Comparison of ENCODE assay signal across 21 cellular contexts in the genomic region with DNA sequence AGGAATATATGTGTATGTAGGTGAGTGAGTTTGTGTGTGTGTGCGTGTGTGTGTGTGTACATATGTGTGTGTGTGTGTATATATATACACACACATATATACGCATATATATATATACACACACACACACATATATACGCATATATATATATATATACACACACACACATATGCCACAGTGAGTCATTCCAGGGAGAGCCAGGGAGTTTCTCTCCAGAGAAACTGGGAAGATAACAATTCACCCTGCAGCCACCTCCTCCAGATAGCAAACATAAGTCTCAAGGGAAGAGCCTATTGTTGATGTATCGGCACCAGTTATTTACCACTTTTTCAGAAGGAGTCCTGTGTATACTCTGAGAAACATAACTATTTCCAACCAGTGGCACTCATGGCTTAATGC.
A peak's percentile ranks its signal among the peaks of the same experiment; 100 is the strongest.
DNase-seq lines count a peak whose midpoint lies in the region; ATAC-seq, FAIRE-seq and TF ChIP-seq lines count a peak whose summit lies in the region.
"Had no signal": no experiment of that assay in that cellular context is flagged by ENCODE, and none has a peak within 500 bp of the region (broad histone marks: within the 10 kb centered on the region; RNA-seq: fewer than 3 reads in every experiment).

No MANE protein-coding gene starts in this region.

- no peak overlapping the region for H4K8ac ChIP-seq in mesenchymal stem cell (ENCODE audit: low read length)

- H2BK5ac ChIP-seq in mesenchymal stem cell (ENCODE audit: low read depth, low read length, poor library complexity, severe bottlenecking): peak overlapping the region; percentile 37

- no peak overlapping the region for H2BK120ac ChIP-seq in mesenchymal stem cell (ENCODE audit: low read depth, low read length)

- no peaks in the 10 kb centered on the region for H4K20me1 ChIP-seq in K562 (replicated peaks; ENCODE audit: control insufficient read depth, insufficient read depth, low read length)

- H3K36me3 ChIP-seq in MG63 (no peaks in the 10 kb centered on the region), K562 (ENCODE audit: control insufficient read depth, insufficient read depth, low read length) (no peaks in the 10 kb centered on the region), mesenchymal stem cell (ENCODE audit: control insufficient read depth in 1 of 2, insufficient read depth in 2 of 2, low read depth in 1 of 2, low read length in 2 of 2) (peaks cover 0 to 2% of the 10 kb centered on the region in 2 experiments)
- no peaks in the 10 kb centered on the region for H3K36me3 ChIP-seq in effector memory CD4-positive, alpha-beta T cell (ENCODE audit: control insufficient read depth, insufficient read depth, low read length)
- H3K36me3 ChIP-seq: BE2C had no signal

- no peak overlapping the region for H2AK5ac ChIP-seq in mesenchymal stem cell (ENCODE audit: low read length, severe bottlenecking)

- H3K9me3 ChIP-seq in MG63 (no peaks in the 10 kb centered on the region), K562 (replicated peaks; ENCODE audit: control insufficient read depth, insufficient read depth, low read depth, low read length) (no peaks in the 10 kb centered on the region), mesenchymal stem cell (ENCODE audit: control insufficient read depth, low read length) (no peaks in the 10 kb centered on the region)
- no peaks in the 10 kb centered on the region for H3K9me3 ChIP-seq in effector memory CD4-positive, alpha-beta T cell (ENCODE audit: control insufficient read depth, low read length)
- H3K9me3 ChIP-seq: A549, BE2C had no signal

- H3K27me3 ChIP-seq in MG63 (no peaks in the 10 kb centered on the region), K562 (ENCODE audit: control insufficient read depth in 2 of 2, insufficient read depth in 2 of 2, low read length in 2 of 2) (peaks cover 2 to 26% of the 10 kb centered on the region in 2 experiments; a peak in 3 of 5 replicates), mesenchymal stem cell (ENCODE audit: control insufficient read depth in 1 of 2, insufficient read depth in 1 of 2, low read length in 2 of 2) (no peaks in the 10 kb centered on the region)
- H3K27me3 ChIP-seq in effector memory CD4-positive, alpha-beta T cell (replicated peaks; ENCODE audit: control insufficient read depth, insufficient read depth, low read length, poor library complexity, severe bottlenecking): no peaks in the 10 kb centered on the region
- H3K27me3 ChIP-seq: BE2C had no signal

- POLR2A ChIA-PET in K562 (lab: Yijun Ruan, JAX): no interaction called here

- no TSS peak for BruUV-seq in K562 (replicated peaks; lab: Mats Ljungman, UMichigan)

- H3K4me2 ChIP-seq in K562 (ENCODE audit: insufficient read depth, low read length) (no peak overlapping the region), mesenchymal stem cell (ENCODE audit: low read length, poor library complexity, severe bottlenecking) (no peak overlapping the region)
- H3K4me2 ChIP-seq: A549, GM23338 had no signal

- H3K4ac ChIP-seq in mesenchymal stem cell (ENCODE audit: low read depth in 1 of 2, low read length in 2 of 2): no peak overlapping the region

- H3K27ac ChIP-seq in K562 (ENCODE audit: extremely low read depth, low read depth, low read length) (no peak overlapping the region), mesenchymal stem cell (ENCODE audit: low read length, poor library complexity, severe bottlenecking) (no peak overlapping the region), coronary artery (no peak overlapping the region)
- no peak overlapping the region for H3K27ac ChIP-seq in effector memory CD4-positive, alpha-beta T cell (ENCODE audit: insufficient read depth, low read length, poor library complexity, severe bottlenecking)
- H3K27ac ChIP-seq: C4-2B, HL-60 had no signal

- DNase-seq in MG63: peak; percentile 35
- no peak for DNase-seq in K562 (ENCODE audit: extremely low read depth in 1 of 4, low spot score in 3 of 4)
- peak; percentile 17 for DNase-seq in fibroblast of pulmonary artery (ENCODE audit: low read depth)
- peak; percentile 17 for DNase-seq in mesenchymal stem cell
- DNase-seq in coronary artery (ENCODE audit: low spot score): no peak
- no peak for DNase-seq in kidney glomerular epithelial cell (lab: John Stamatoyannopoulos, UW)
- no peak for DNase-seq in effector memory CD4-positive, alpha-beta T cell
- no peak for DNase-seq in RCC 7860 (ENCODE audit: low spot score)
- DNase-seq: BE2C; CD4-positive, alpha-beta memory T cell; DMS153; DMS79 treated with DMSO at 0.1 percent for 48 hours; EL; GDM1; H7 had no signal

- H3K4me3 ChIP-seq in MG63 (no peak overlapping the region), K562 (no peak overlapping the region), fibroblast of pulmonary artery (replicated peaks; ENCODE audit: low read depth, low read length) (no peak overlapping the region), mesenchymal stem cell (ENCODE audit: insufficient read depth in 1 of 2, low read depth in 1 of 2, low read length in 2 of 2) (no peak overlapping the region), coronary artery (no peak overlapping the region)
- H3K4me3 ChIP-seq in effector memory CD4-positive, alpha-beta T cell (ENCODE audit: insufficient read depth, low read depth, low read length, poor library complexity, severe bottlenecking): no peak overlapping the region
- H3K4me3 ChIP-seq: A549, GM23338 had no signal

- no peak overlapping the region for H3K9ac ChIP-seq in K562 (ENCODE audit: insufficient read depth in 1 of 2, low read depth in 2 of 2, low read length in 2 of 2)
- no peak overlapping the region for H3K9ac ChIP-seq in mesenchymal stem cell (ENCODE audit: low read length)

- H3K14ac ChIP-seq in mesenchymal stem cell (ENCODE audit: low read length in 2 of 2): no peak overlapping the region

- no peak overlapping the region for H4K91ac ChIP-seq in mesenchymal stem cell (ENCODE audit: low read length)

- CTCF ChIA-PET in K562 (lab: Yijun Ruan, JAX; ENCODE audit: low intra/inter-chr PET ratio): no interaction called here

- no peak overlapping the region for H3K18ac ChIP-seq in mesenchymal stem cell (ENCODE audit: low read depth in 1 of 2, low read length in 2 of 2)

- intact Hi-C loops in K562 (cut with micrococcal nuclease): no loop called here

- no peaks in the 10 kb centered on the region for H3K9me1 ChIP-seq in K562 (ENCODE audit: control insufficient read depth, insufficient read depth, low read length)

- H3K4me1 ChIP-seq in K562 (replicated peaks in 1 of 2; ENCODE audit: control insufficient read depth in 2 of 2, insufficient read depth in 2 of 2, low read length in 2 of 2) (no peaks in the 10 kb centered on the region; a peak in 1 of 5 replicates), mesenchymal stem cell (ENCODE audit: control insufficient read depth, insufficient read depth, low read depth, low read length) (peaks cover 11% of the 10 kb centered on the region)
- no peaks in the 10 kb centered on the region for H3K4me1 ChIP-seq in effector memory CD4-positive, alpha-beta T cell (ENCODE audit: control insufficient read depth, insufficient read depth, low read length, poor library complexity, severe bottlenecking)
- H3K4me1 ChIP-seq: BE2C had no signal

- H2AFZ ChIP-seq in K562 (ENCODE audit: low read depth, low read length) (no peak overlapping the region), mesenchymal stem cell (ENCODE audit: low read depth, low read length) (no peak overlapping the region)
- H2AFZ ChIP-seq: GM23338 had no signal

- H2BK12ac ChIP-seq in mesenchymal stem cell (ENCODE audit: low read length in 2 of 2): no peak overlapping the region

- TF ChIP-seq RAD21 in K562 (CRISPR knock-in tag; conservative IDR thresholded peaks at IDR 0.05 in 1 of 2, IDR thresholded peaks at IDR 0.05 in 1 of 2): no peak

- H3K79me1 ChIP-seq in mesenchymal stem cell (replicated peaks; ENCODE audit: low read length, poor library complexity, severe bottlenecking): no peaks in the 10 kb centered on the region

- H2BK15ac ChIP-seq in mesenchymal stem cell (ENCODE audit: low read depth, poor library complexity, severe bottlenecking): no peak overlapping the region

- no peak for ATAC-seq in K562
- ATAC-seq: A549, GM23338 had no signal

- TF ChIP-seq CTCF in K562 (IDR thresholded peaks at IDR 0.05 in 2 of 3, conservative IDR thresholded peaks at IDR 0.05 in 1 of 3; ENCODE audit: insufficient read depth in 2 of 3, low read depth in 1 of 3, low read length in 3 of 3): no peak
- no peak for TF ChIP-seq CTCF in fibroblast of pulmonary artery (IDR thresholded peaks at IDR 0.05; ENCODE audit: low read length, missing control alignments)
- TF ChIP-seq CTCF in coronary artery (IDR thresholded peaks at IDR 0.05): no peak

- no peak overlapping the region for H3K23ac ChIP-seq in mesenchymal stem cell (ENCODE audit: low read length in 2 of 2)

- TF ChIP-seq EP300 in K562 (IDR thresholded peaks at IDR 0.05; ENCODE audit: low read length): no peak

- no peak for FAIRE-seq in K562 (lab: Jason Lieb, UNC)
- FAIRE-seq in RCC 7860 (lab: Jason Lieb, UNC): no peak
- FAIRE-seq: A549, D721Med, GM12892 had no signal

- in situ Hi-C loops in K562 (cut with MboI): no loop called here

- 2% methylated on average over 4 of the region's 4 CpGs for WGBS in K562 (ENCODE audit: insufficient coverage, low coverage, missing lambda C conversion rate)
- WGBS in mesenchymal stem cell: 87% methylated on average over 3 of the region's 4 CpGs

- no peak for TF ChIP-seq POLR2A in K562 (conservative IDR thresholded peaks at IDR 0.05)

- no peaks in the 10 kb centered on the region for H3K79me2 ChIP-seq in K562 (ENCODE audit: control insufficient read depth, insufficient read depth, low read length)

TF ChIP-seq in K562, 482 proteins besides CTCF, POLR2A, EP300 and RAD21:
- no peak for TF ChIP-seq EGR1 (conservative IDR thresholded peaks at IDR 0.05)
- TF ChIP-seq TAF1 (IDR thresholded peaks at IDR 0.05; ENCODE audit: control insufficient read depth, extremely low read depth, insufficient read depth, low read length, severe bottlenecking): no peak
- peak; percentile 64 for TF ChIP-seq FOSL1 (tag; conservative IDR thresholded peaks at IDR 0.05)
- TF ChIP-seq, protein P1, sequence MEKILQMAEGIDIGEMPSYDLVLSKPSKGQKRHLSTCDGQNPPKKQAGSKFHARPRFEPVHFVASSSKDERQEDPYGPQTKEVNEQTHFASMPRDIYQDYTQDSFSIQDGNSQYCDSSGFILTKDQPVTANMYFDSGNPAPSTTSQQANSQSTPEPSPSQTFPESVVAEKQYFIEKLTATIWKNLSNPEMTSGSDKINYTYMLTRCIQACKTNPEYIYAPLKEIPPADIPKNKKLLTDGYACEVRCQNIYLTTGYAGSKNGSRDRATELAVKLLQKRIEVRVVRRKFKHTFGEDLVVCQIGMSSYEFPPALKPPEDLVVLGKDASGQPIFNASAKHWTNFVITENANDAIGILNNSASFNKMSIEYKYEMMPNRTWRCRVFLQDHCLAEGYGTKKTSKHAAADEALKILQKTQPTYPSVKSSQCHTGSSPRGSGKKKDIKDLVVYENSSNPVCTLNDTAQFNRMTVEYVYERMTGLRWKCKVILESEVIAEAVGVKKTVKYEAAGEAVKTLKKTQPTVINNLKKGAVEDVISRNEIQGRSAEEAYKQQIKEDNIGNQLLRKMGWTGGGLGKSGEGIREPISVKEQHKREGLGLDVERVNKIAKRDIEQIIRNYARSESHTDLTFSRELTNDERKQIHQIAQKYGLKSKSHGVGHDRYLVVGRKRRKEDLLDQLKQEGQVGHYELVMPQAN (IDR thresholded peaks at IDR 0.05; ENCODE audit: borderline replicate concordance): no peak

Comparison
In these comparisons a context has a peak if more than half of its experiments do, and no peak if none do; other contexts are left out.
1. DNase-seq: peak in MG63 (single experiment), fibroblast of pulmonary artery (single experiment) and mesenchymal stem cell (single experiment); none in K562 (0 of 4), coronary artery (single experiment), kidney glomerular epithelial cell (single experiment), effector memory CD4-positive, alpha-beta T cell (0 of 3) and RCC 7860 (single experiment).